ENCODE assay signal across 1 cellular context in genomic region chr2:39741871-39742270, GRCh38.
TF ChIP-seq lines count a peak whose summit lies in the region.

No MANE protein-coding gene starts in this region.

TF ChIP-seq in HepG2, 621 proteins besides CTCF, POLR2A, EP300 and RAD21 (continued from another document):
- TF ChIP-seq JUN (CRISPR knock-in tag; IDR thresholded peaks at IDR 0.05) = no peak
- no peak for TF ChIP-seq PHF5A (CRISPR knock-in tag; IDR thresholded peaks at IDR 0.05; ENCODE audit: low read depth, unreplicated experiment)
- TF ChIP-seq MED13 (CRISPR knock-in tag; IDR thresholded peaks at IDR 0.05) = no peak
- TF ChIP-seq ATF2 (CRISPR knock-in tag; IDR thresholded peaks at IDR 0.05) = no peak
- no peak for TF ChIP-seq ERF (CRISPR knock-in tag; IDR thresholded peaks at IDR 0.05)
- no peak for TF ChIP-seq U2AF2 (IDR thresholded peaks at IDR 0.05; ENCODE audit: low read depth, low read length)
